13 cellular contexts compared by ENCODE assay signal in genomic region chr2:15359716-15360531, GRCh38.
A peak's percentile ranks its signal among the peaks of the same experiment; 100 is the strongest.
DNase-seq lines count a peak whose midpoint lies in the region; ATAC-seq, FAIRE-seq and TF ChIP-seq lines count a peak whose summit lies in the region.
"Had no signal": no experiment of that assay in that cellular context is flagged by ENCODE, and none has a peak within 500 bp of the region (broad histone marks: within the 10 kb centered on the region; RNA-seq: fewer than 3 reads in every experiment).

No MANE protein-coding gene starts in this region.

- H3K4me3 ChIP-seq in A549: no peak overlapping the region
- no peak overlapping the region for H3K4me3 ChIP-seq in astrocyte of the cerebellum (ENCODE audit: low read depth, low read length)

- TF ChIP-seq RAD21 in A549 (conservative IDR thresholded peaks at IDR 0.05 in 1 of 2, IDR thresholded peaks at IDR 0.05 in 1 of 2): no peak

- no peak for TF ChIP-seq CTCF in A549 (IDR thresholded peaks at IDR 0.05)
- TF ChIP-seq CTCF in astrocyte of the cerebellum (IDR thresholded peaks at IDR 0.05; ENCODE audit: low read depth, low read length, missing control alignments): no peak

- peak overlapping the region in 1 of 2 experiments; percentile 15; a peak in 1 of 6 replicates for H3K27ac ChIP-seq in A549

- DNase-seq in A549 (ENCODE audit: low read depth in 1 of 2, low spot score in 1 of 2) (peak in 1 of 2 experiments; percentile 55), HT-29 (ENCODE audit: low spot score) (peak; percentile 2), astrocyte of the cerebellum (ENCODE audit: low read depth) (peak; percentile 31), hepatic stellate cell (ENCODE audit: low spot score) (peak; percentile 37), NCI-H187 treated with DMSO at 0.1 percent for 48 hours (lab: John Stamatoyannopoulos, UW) (no peak), ecto neural progenitor cell (ENCODE audit: low spot score) (no peak), DMS79 treated with DMSO at 0.1 percent for 48 hours (lab: John Stamatoyannopoulos, UW) (no peak)
- DNase-seq: ACHN; activated CD4-positive, alpha-beta memory T cell treated with anti-CD3 and anti-CD28 coated beads, Interleukin-2, amount 10 ng/mL, durations not matched to agents 7 days and 5 days; activated naive CD4-positive, alpha-beta T cell treated with anti-CD3 and anti-CD28 coated beads, Interleukin-2, amount 50 U/mL, for 16 hours; NCI-H748 treated with DMSO at 0.1 percent for 48 hours had no signal

- no peak for TF ChIP-seq EP300 in A549 (IDR thresholded peaks at IDR 0.05)

- no peak for TF ChIP-seq POLR2A in A549 (IDR thresholded peaks at IDR 0.05; ENCODE audit: low read length)

- CTCF ChIA-PET in A549 (lab: Yijun Ruan, JAX): no interaction called here

- ATAC-seq in A549 (peak; percentile 78 to 94; a peak in 5 of 6 replicates), HG03378 (IDR thresholded peaks at IDR 0.05; ENCODE audit: unreplicated experiment) (no peak)

- H3K4me1 ChIP-seq in A549: peaks cover 17% of the 10 kb centered on the region

- POLR2A ChIA-PET in A549 (lab: Yijun Ruan, JAX): no interaction called here

- in situ Hi-C loops in astrocyte of the cerebellum (cut with HindIII; ENCODE audit: low sequenced_read_pairs): no loop called here

- H3K9me3 ChIP-seq in A549: no peaks in the 10 kb centered on the region

- FAIRE-seq in A549 (lab: Jason Lieb, UNC): no peak
- FAIRE-seq: H1 had no signal

- peak overlapping the region; percentile 48 for H3K4me2 ChIP-seq in A549

- WGBS in A549 (ENCODE audit: missing lambda C conversion rate): 38% methylated on average over 5 of the region's 5 CpGs

TF ChIP-seq in A549, 52 proteins besides CTCF, POLR2A, EP300 and RAD21:
- no peak for TF ChIP-seq FOSL2 (IDR thresholded peaks at IDR 0.05)
- 0 out of 2 replicates have a peak, but pooled peaks have one; percentile 32 for TF ChIP-seq FOSL2 (CRISPR knock-in tag; IDR thresholded peaks at IDR 0.05)
- TF ChIP-seq ZFP36 (IDR thresholded peaks at IDR 0.05; ENCODE audit: borderline replicate concordance, partially characterized antibody): no peak
- TF ChIP-seq CEBPB (IDR thresholded peaks at IDR 0.05): no peak
- no peak for TF ChIP-seq E2F6 (IDR thresholded peaks at IDR 0.05; ENCODE audit: borderline replicate concordance, low read depth)
- no peak for TF ChIP-seq EHF (CRISPR knock-in tag; IDR thresholded peaks at IDR 0.05)

Comparison
In these comparisons a context has a peak if more than half of its experiments do, and no peak if none do; other contexts are left out.
1. DNase-seq: peak in HT-29 (single experiment), astrocyte of the cerebellum (single experiment) and hepatic stellate cell (single experiment); none in NCI-H187 treated with DMSO at 0.1 percent for 48 hours (single experiment), ecto neural progenitor cell (single experiment) and DMS79 treated with DMSO at 0.1 percent for 48 hours (single experiment).